ENCODE assay signal across 10 cellular contexts in genomic region chr17:32265896-32266388, GRCh38. TPM values are rescaled to one million over a fixed set of nuclear protein-coding genes. Genes with fewer than 3 reads are reported as not detected.
DNase-seq lines count a peak whose midpoint lies in the region; ATAC-seq and TF ChIP-seq lines count a peak whose summit lies in the region.
"Had no signal": no experiment of that assay in that cellular context is flagged by ENCODE, and none has a peak within 500 bp of the region (broad histone marks: within the 10 kb centered on the region; RNA-seq: fewer than 3 reads in every experiment).

No MANE protein-coding gene starts in this region.

- H3K4me1 Mint-ChIP-seq in activated T-cell treated with anti-CD3 and anti-CD28 coated beads, Interleukin-2, amount 50 U/mL, for 24 hours (ENCODE audit: low read depth) = peaks cover 12% of the 10 kb centered on the region

- TF ChIP-seq CTCF in ascending aorta (IDR thresholded peaks at IDR 0.05) (no peak), liver (IDR thresholded peaks at IDR 0.05; ENCODE audit: low read depth, low read length, missing input control) (no peak), tibial artery (IDR thresholded peaks at IDR 0.05) (no peak), foreskin keratinocyte (conservative IDR thresholded peaks at IDR 0.05) (no peak)

- H3K27me3 ChIP-seq in ascending aorta (peaks cover 13% of the 10 kb centered on the region), liver (ENCODE audit: control insufficient read depth in 4 of 4, insufficient read depth in 4 of 4, low read length in 3 of 4) (peaks cover 0 to 15% (median under 1%) of the 10 kb centered on the region in 4 donors), tibial artery (peaks cover 0 to 57% of the 10 kb centered on the region in 2 donors), foreskin keratinocyte (peaks cover 96% of the 10 kb centered on the region)

- H3K36me3 ChIP-seq in ascending aorta (no peaks in the 10 kb centered on the region), liver (ENCODE audit: control insufficient read depth in 4 of 4, insufficient read depth in 3 of 4, low read depth in 1 of 4, low read length in 3 of 4) (no peaks in the 10 kb centered on the region), tibial artery (no peaks in the 10 kb centered on the region)

- no peaks in the 10 kb centered on the region for H3K9me3 ChIP-seq in ascending aorta
- no peaks in the 10 kb centered on the region for H3K9me3 ChIP-seq in liver (ENCODE audit: control insufficient read depth in 4 of 4, low read length in 3 of 4)
- no peaks in the 10 kb centered on the region for H3K9me3 ChIP-seq in tibial artery

- H3K9ac ChIP-seq in liver (ENCODE audit: low read depth in 1 of 2, low read length in 2 of 2) = no peak overlapping the region

- DNase-seq in activated T-cell treated with anti-CD3 and anti-CD28 coated beads, Interleukin-2, amount 50 U/mL, for 24 hours = peak; percentile 35
- DNase-seq in activated T-cell treated with anti-CD3 and anti-CD28 coated beads, Interleukin-2, amount 50 U/mL, for 1 hour = no peak
- no peak for DNase-seq in ascending aorta (ENCODE audit: low spot score in 2 of 2)
- no peak for DNase-seq in tibial artery
- no peak for DNase-seq in stimulated activated naive CD4-positive, alpha-beta T cell (lab: John Stamatoyannopoulos, UW)
- DNase-seq in foreskin keratinocyte = no peak
- DNase-seq in NCI-H187 (lab: John Stamatoyannopoulos, UW) = no peak
- DNase-seq: activated naive CD4-positive, alpha-beta T cell had no signal

- peaks cover 78% of the 10 kb centered on the region for H3K27me3 Mint-ChIP-seq in activated T-cell treated with anti-CD3 and anti-CD28 coated beads, Interleukin-2, amount 50 U/mL, for 24 hours

- H3K9me3 Mint-ChIP-seq in activated T-cell treated with anti-CD3 and anti-CD28 coated beads, Interleukin-2, amount 50 U/mL, for 24 hours = no peaks in the 10 kb centered on the region

- H3K4me1 ChIP-seq in ascending aorta = peaks cover 7 to 19% of the 10 kb centered on the region in 2 donors
- peaks cover 8 to 16% (median 8%) of the 10 kb centered on the region in 4 donors for H3K4me1 ChIP-seq in liver (ENCODE audit: control insufficient read depth in 4 of 4, insufficient read depth in 4 of 4, low read length in 3 of 4)
- H3K4me1 ChIP-seq in tibial artery = peaks cover 0 to 30% (median 24%) of the 10 kb centered on the region in 4 donors
- no peaks in the 10 kb centered on the region for H3K4me1 ChIP-seq in foreskin keratinocyte

- ATAC-seq in foreskin keratinocyte = no peak

- intact Hi-C loops in ascending aorta (cut with DNase I) = no loop called here
- intact Hi-C loops in tibial artery (cut with DNase I; ENCODE audit: low total_unique reads) = no loop called here

- H3K4me3 Mint-ChIP-seq in activated T-cell treated with anti-CD3 and anti-CD28 coated beads, Interleukin-2, amount 50 U/mL, for 24 hours = no peak overlapping the region

- no peak overlapping the region for H3K27ac Mint-ChIP-seq in activated T-cell treated with anti-CD3 and anti-CD28 coated beads, Interleukin-2, amount 50 U/mL, for 24 hours

- TF ChIP-seq RAD21 in liver (IDR thresholded peaks at IDR 0.05) = no peak

- H3K27ac ChIP-seq in ascending aorta (no peak overlapping the region), liver (ENCODE audit: low read depth in 1 of 2, low read length in 2 of 2) (no peak overlapping the region), tibial artery (no peak overlapping the region), foreskin keratinocyte (no peak overlapping the region)
- H3K27ac ChIP-seq: C4-2B had no signal

- peak overlapping the region; percentile 55 to 80 for H3K4me3 ChIP-seq in ascending aorta
- peak overlapping the region in 2 of 3 donors; percentile 58 to 64 for H3K4me3 ChIP-seq in liver (ENCODE audit: low read depth in 1 of 3, low read length in 3 of 3)
- H3K4me3 ChIP-seq in tibial artery = peak overlapping the region; percentile 52 to 65

- WGBS in liver = under 1% methylated on average over 81 of the region's 81 CpGs

- no peaks in the 10 kb centered on the region for H3K36me3 Mint-ChIP-seq in activated T-cell treated with anti-CD3 and anti-CD28 coated beads, Interleukin-2, amount 50 U/mL, for 24 hours (ENCODE audit: low read depth)

TF ChIP-seq in liver, 16 proteins besides CTCF, POLR2A, EP300 and RAD21:
- TF ChIP-seq FOXA1 (IDR thresholded peaks at IDR 0.05) = no peak
- TF ChIP-seq ZBTB33 (IDR thresholded peaks at IDR 0.05) = no peak
- TF ChIP-seq HNF4G (IDR thresholded peaks at IDR 0.05) = no peak
- TF ChIP-seq HNF4A (conservative IDR thresholded peaks at IDR 0.05) = no peak
- no peak for TF ChIP-seq ATF3 (IDR thresholded peaks at IDR 0.05)
- TF ChIP-seq NR2F2 (IDR thresholded peaks at IDR 0.05) = no peak
- no peak for TF ChIP-seq EGR1 (IDR thresholded peaks at IDR 0.05; ENCODE audit: low read depth in 2 of 2)
- no peak for TF ChIP-seq JUND (IDR thresholded peaks at IDR 0.05)
- no peak for TF ChIP-seq MAX (IDR thresholded peaks at IDR 0.05)
- no peak for TF ChIP-seq FOXA2 (IDR thresholded peaks at IDR 0.05)
- TF ChIP-seq YY1 (IDR thresholded peaks at IDR 0.05) = no peak
- no peak for TF ChIP-seq SP1 (IDR thresholded peaks at IDR 0.05)
- TF ChIP-seq RXRA (IDR thresholded peaks at IDR 0.05) = no peak
- TF ChIP-seq GABPA (IDR thresholded peaks at IDR 0.05 in 1 of 2, conservative IDR thresholded peaks at IDR 0.05 in 1 of 2) = no peak
- no peak for TF ChIP-seq REST (IDR thresholded peaks at IDR 0.05)
- no peak for TF ChIP-seq TAF1 (conservative IDR thresholded peaks at IDR 0.05)

RNA-seq across cellular contexts. Expression of gene RHBDL3, which starts 0.3 kb away (rescaled TPM):
- total RNA-seq in ascending aorta (not detected), liver (under 1 TPM; 0.05 to 0.17 TPM), foreskin keratinocyte (0.03 TPM in 1 of 2 replicates, not detected in the other)
- polyA plus RNA-seq in liver (under 1 TPM in 1 of 2 donors, not detected in 1; 0.02 TPM), foreskin keratinocyte (0.02 TPM in 1 of 2 replicates, not detected in the other)
